1 cellular context compared by ENCODE assay signal in genomic region chr9:107425110-107426025, GRCh38.
TF ChIP-seq lines count a peak whose summit lies in the region.

No MANE protein-coding gene starts in this region.

TF ChIP-seq in HepG2, 621 proteins besides CTCF, POLR2A, EP300 and RAD21 (continued from another document and continues in another):
- TF ChIP-seq, protein P1, sequence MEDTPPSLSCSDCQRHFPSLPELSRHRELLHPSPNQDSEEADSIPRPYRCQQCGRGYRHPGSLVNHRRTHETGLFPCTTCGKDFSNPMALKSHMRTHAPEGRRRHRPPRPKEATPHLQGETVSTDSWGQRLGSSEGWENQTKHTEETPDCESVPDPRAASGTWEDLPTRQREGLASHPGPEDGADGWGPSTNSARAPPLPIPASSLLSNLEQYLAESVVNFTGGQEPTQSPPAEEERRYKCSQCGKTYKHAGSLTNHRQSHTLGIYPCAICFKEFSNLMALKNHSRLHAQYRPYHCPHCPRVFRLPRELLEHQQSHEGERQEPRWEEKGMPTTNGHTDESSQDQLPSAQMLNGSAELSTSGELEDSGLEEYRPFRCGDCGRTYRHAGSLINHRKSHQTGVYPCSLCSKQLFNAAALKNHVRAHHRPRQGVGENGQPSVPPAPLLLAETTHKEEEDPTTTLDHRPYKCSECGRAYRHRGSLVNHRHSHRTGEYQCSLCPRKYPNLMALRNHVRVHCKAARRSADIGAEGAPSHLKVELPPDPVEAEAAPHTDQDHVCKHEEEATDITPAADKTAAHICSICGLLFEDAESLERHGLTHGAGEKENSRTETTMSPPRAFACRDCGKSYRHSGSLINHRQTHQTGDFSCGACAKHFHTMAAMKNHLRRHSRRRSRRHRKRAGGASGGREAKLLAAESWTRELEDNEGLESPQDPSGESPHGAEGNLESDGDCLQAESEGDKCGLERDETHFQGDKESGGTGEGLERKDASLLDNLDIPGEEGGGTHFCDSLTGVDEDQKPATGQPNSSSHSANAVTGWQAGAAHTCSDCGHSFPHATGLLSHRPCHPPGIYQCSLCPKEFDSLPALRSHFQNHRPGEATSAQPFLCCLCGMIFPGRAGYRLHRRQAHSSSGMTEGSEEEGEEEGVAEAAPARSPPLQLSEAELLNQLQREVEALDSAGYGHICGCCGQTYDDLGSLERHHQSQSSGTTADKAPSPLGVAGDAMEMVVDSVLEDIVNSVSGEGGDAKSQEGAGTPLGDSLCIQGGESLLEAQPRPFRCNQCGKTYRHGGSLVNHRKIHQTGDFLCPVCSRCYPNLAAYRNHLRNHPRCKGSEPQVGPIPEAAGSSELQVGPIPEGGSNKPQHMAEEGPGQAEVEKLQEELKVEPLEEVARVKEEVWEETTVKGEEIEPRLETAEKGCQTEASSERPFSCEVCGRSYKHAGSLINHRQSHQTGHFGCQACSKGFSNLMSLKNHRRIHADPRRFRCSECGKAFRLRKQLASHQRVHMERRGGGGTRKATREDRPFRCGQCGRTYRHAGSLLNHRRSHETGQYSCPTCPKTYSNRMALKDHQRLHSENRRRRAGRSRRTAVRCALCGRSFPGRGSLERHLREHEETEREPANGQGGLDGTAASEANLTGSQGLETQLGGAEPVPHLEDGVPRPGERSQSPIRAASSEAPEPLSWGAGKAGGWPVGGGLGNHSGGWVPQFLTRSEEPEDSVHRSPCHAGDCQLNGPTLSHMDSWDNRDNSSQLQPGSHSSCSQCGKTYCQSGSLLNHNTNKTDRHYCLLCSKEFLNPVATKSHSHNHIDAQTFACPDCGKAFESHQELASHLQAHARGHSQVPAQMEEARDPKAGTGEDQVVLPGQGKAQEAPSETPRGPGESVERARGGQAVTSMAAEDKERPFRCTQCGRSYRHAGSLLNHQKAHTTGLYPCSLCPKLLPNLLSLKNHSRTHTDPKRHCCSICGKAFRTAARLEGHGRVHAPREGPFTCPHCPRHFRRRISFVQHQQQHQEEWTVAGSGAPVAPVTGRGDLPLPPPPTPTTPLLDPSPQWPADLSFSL (CRISPR knock-in tag; IDR thresholded peaks at IDR 0.05), result no peak
- TF ChIP-seq ZNF468 (CRISPR knock-in tag; IDR thresholded peaks at IDR 0.05) (no peak), ZNF878 (CRISPR knock-in tag; IDR thresholded peaks at IDR 0.05) (no peak), TSC22D2 (CRISPR knock-in tag; IDR thresholded peaks at IDR 0.05; ENCODE audit: borderline replicate concordance) (no peak), SIX1 (CRISPR knock-in tag; IDR thresholded peaks at IDR 0.05; ENCODE audit: borderline replicate concordance) (no peak), ZNF230 (CRISPR knock-in tag; IDR thresholded peaks at IDR 0.05) (no peak), ATF1 (CRISPR knock-in tag; IDR thresholded peaks at IDR 0.05) (no peak), BRCA1 (CRISPR knock-in tag; IDR thresholded peaks at IDR 0.05) (0 out of 2 replicates have a peak, but pooled peaks have one; percentile 48), ZSCAN22 (CRISPR knock-in tag; IDR thresholded peaks at IDR 0.05) (no peak), TOE1 (CRISPR knock-in tag; IDR thresholded peaks at IDR 0.05) (no peak), CERS6 (CRISPR knock-in tag; IDR thresholded peaks at IDR 0.05) (no peak), CENPX (CRISPR knock-in tag; IDR thresholded peaks at IDR 0.05) (no peak), GATAD2A (CRISPR knock-in tag; IDR thresholded peaks at IDR 0.05) (0 out of 2 replicates have a peak, but pooled peaks have one; percentile 14), HDAC2 (CRISPR knock-in tag; IDR thresholded peaks at IDR 0.05) (no peak), NR2F1 (CRISPR knock-in tag; IDR thresholded peaks at IDR 0.05) (no peak), MAFF (IDR thresholded peaks at IDR 0.05; ENCODE audit: low read depth, low read length) (no peak), THAP7 (CRISPR knock-in tag; IDR thresholded peaks at IDR 0.05) (no peak; the same call in 1 of the 2 replicates), HNRNPH1 (optimal IDR thresholded peaks at IDR 0.05; ENCODE audit: low read depth, low read length) (no peak), SP4 (CRISPR knock-in tag; IDR thresholded peaks at IDR 0.05) (no peak), ZNF431 (CRISPR knock-in tag; IDR thresholded peaks at IDR 0.05; ENCODE audit: borderline replicate concordance, low read depth) (no peak), HNF1B (CRISPR knock-in tag; IDR thresholded peaks at IDR 0.05) (peak; percentile 59), TOPORS (CRISPR knock-in tag; IDR thresholded peaks at IDR 0.05) (no peak), KDM2A (CRISPR knock-in tag; IDR thresholded peaks at IDR 0.05; ENCODE audit: borderline replicate concordance, low read depth) (no peak), EED (CRISPR knock-in tag; IDR thresholded peaks at IDR 0.05) (no peak), ZZZ3 (CRISPR knock-in tag; IDR thresholded peaks at IDR 0.05; ENCODE audit: borderline replicate concordance) (0 out of 2 replicates have a peak, but pooled peaks have one; percentile 16), BRF2 (CRISPR knock-in tag; IDR thresholded peaks at IDR 0.05) (no peak), ZNF777 (CRISPR knock-in tag; IDR thresholded peaks at IDR 0.05) (no peak), ATF5 (CRISPR knock-in tag; IDR thresholded peaks at IDR 0.05; ENCODE audit: low read depth) (no peak), ZNF674 (CRISPR knock-in tag; IDR thresholded peaks at IDR 0.05; ENCODE audit: low read depth) (no peak), XBP1 (CRISPR knock-in tag; IDR thresholded peaks at IDR 0.05) (no peak), RFXANK (CRISPR knock-in tag; IDR thresholded peaks at IDR 0.05) (no peak), ZNF576 (CRISPR knock-in tag; IDR thresholded peaks at IDR 0.05) (no peak), KMT2A (CRISPR knock-in tag; IDR thresholded peaks at IDR 0.05) (no peak), ZNF563 (CRISPR knock-in tag; IDR thresholded peaks at IDR 0.05) (no peak), FOXK1 (CRISPR knock-in tag; IDR thresholded peaks at IDR 0.05; ENCODE audit: borderline replicate concordance, low read depth) (no peak)
- TF ChIP-seq, protein P2, sequence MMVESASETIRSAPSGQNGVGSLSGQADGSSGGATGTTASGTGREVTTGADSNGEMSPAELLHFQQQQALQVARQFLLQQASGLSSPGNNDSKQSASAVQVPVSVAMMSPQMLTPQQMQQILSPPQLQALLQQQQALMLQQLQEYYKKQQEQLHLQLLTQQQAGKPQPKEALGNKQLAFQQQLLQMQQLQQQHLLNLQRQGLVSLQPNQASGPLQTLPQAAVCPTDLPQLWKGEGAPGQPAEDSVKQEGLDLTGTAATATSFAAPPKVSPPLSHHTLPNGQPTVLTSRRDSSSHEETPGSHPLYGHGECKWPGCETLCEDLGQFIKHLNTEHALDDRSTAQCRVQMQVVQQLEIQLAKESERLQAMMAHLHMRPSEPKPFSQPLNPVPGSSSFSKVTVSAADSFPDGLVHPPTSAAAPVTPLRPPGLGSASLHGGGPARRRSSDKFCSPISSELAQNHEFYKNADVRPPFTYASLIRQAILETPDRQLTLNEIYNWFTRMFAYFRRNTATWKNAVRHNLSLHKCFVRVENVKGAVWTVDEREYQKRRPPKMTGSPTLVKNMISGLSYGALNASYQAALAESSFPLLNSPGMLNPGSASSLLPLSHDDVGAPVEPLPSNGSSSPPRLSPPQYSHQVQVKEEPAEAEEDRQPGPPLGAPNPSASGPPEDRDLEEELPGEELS (CRISPR knock-in tag; IDR thresholded peaks at IDR 0.05), result 0 out of 2 replicates have a peak, but pooled peaks have one; percentile 28
- TF ChIP-seq, protein P3, sequence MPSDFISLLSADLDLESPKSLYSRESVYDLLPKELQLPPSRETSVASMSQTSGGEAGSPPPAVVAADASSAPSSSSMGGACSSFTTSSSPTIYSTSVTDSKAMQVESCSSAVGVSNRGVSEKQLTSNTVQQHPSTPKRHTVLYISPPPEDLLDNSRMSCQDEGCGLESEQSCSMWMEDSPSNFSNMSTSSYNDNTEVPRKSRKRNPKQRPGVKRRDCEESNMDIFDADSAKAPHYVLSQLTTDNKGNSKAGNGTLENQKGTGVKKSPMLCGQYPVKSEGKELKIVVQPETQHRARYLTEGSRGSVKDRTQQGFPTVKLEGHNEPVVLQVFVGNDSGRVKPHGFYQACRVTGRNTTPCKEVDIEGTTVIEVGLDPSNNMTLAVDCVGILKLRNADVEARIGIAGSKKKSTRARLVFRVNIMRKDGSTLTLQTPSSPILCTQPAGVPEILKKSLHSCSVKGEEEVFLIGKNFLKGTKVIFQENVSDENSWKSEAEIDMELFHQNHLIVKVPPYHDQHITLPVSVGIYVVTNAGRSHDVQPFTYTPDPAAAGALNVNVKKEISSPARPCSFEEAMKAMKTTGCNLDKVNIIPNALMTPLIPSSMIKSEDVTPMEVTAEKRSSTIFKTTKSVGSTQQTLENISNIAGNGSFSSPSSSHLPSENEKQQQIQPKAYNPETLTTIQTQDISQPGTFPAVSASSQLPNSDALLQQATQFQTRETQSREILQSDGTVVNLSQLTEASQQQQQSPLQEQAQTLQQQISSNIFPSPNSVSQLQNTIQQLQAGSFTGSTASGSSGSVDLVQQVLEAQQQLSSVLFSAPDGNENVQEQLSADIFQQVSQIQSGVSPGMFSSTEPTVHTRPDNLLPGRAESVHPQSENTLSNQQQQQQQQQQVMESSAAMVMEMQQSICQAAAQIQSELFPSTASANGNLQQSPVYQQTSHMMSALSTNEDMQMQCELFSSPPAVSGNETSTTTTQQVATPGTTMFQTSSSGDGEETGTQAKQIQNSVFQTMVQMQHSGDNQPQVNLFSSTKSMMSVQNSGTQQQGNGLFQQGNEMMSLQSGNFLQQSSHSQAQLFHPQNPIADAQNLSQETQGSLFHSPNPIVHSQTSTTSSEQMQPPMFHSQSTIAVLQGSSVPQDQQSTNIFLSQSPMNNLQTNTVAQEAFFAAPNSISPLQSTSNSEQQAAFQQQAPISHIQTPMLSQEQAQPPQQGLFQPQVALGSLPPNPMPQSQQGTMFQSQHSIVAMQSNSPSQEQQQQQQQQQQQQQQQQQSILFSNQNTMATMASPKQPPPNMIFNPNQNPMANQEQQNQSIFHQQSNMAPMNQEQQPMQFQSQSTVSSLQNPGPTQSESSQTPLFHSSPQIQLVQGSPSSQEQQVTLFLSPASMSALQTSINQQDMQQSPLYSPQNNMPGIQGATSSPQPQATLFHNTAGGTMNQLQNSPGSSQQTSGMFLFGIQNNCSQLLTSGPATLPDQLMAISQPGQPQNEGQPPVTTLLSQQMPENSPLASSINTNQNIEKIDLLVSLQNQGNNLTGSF (CRISPR knock-in tag; IDR thresholded peaks at IDR 0.05), result no peak
- TF ChIP-seq, protein P4, sequence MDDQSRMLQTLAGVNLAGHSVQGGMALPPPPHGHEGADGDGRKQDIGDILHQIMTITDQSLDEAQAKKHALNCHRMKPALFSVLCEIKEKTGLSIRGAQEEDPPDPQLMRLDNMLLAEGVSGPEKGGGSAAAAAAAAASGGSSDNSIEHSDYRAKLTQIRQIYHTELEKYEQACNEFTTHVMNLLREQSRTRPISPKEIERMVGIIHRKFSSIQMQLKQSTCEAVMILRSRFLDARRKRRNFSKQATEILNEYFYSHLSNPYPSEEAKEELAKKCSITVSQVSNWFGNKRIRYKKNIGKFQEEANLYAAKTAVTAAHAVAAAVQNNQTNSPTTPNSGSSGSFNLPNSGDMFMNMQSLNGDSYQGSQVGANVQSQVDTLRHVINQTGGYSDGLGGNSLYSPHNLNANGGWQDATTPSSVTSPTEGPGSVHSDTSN (CRISPR knock-in tag; IDR thresholded peaks at IDR 0.05; ENCODE audit: borderline replicate concordance), result no peak
- TF ChIP-seq, protein P5, sequence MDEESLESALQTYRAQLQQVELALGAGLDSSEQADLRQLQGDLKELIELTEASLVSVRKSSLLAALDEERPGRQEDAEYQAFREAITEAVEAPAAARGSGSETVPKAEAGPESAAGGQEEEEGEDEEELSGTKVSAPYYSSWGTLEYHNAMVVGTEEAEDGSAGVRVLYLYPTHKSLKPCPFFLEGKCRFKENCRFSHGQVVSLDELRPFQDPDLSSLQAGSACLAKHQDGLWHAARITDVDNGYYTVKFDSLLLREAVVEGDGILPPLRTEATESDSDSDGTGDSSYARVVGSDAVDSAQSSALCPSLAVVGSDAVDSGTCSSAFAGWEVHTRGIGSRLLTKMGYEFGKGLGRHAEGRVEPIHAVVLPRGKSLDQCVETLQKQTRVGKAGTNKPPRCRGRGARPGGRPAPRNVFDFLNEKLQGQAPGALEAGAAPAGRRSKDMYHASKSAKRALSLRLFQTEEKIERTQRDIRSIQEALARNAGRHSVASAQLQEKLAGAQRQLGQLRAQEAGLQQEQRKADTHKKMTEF (CRISPR knock-in tag; IDR thresholded peaks at IDR 0.05), result 0 out of 2 replicates have a peak, but pooled peaks have one; percentile 17
